Comparison of ENCODE assay signal across 18 cellular contexts in genomic region chr5:125154321-125154811, GRCh38.
"Had no signal": no experiment of that assay in that cellular context is flagged by ENCODE, and none has a peak within 500 bp of the region (broad histone marks: within the 10 kb centered on the region; RNA-seq: fewer than 3 reads in every experiment).

No MANE protein-coding gene starts in this region.

- DNase-seq: activated CD4-positive, alpha-beta memory T cell treated with anti-CD3 and anti-CD28 coated beads, Interleukin-2, amount 10 ng/mL, durations not matched to agents 7 days and 5 days; activated gamma-delta T cell; activated T-cell treated with anti-CD3 and anti-CD28 coated beads, Interleukin-2, amount 50 U/mL, for 48 hours; caudate nucleus; cortex of kidney; effector memory CD4-positive, alpha-beta T cell; heart left ventricle; islet precursor cell; mammary epithelial cell; mucosa of descending colon; occipital lobe; sigmoid colon; stimulated activated CD4-positive, alpha-beta T cell treated with anti-CD3 and anti-CD28 coated beads, Interleukin-12 subunit alpha, Interleukin-12 subunit beta, amount 100 ng/mL, for 4 hours; stimulated activated naive CD4-positive, alpha-beta T cell treated with Interleukin-2 at 50 U/mL for 16 hours; upper lobe of left lung had no signal

- H3K27ac Mint-ChIP-seq: activated CD4-positive, alpha-beta memory T cell treated with anti-CD3 and anti-CD28 coated beads, Interleukin-2, amount 10 ng/mL, durations not matched to agents 7 days and 5 days had no signal

- H3K4me3 Mint-ChIP-seq: activated CD4-positive, alpha-beta memory T cell treated with anti-CD3 and anti-CD28 coated beads, Interleukin-2, amount 10 ng/mL, durations not matched to agents 7 days and 5 days; natural killer cell treated with Interleukin-12 subunit alpha and Interleukin-12 subunit beta and Interleukin-15 and Interleukin-18, amount 100 ng/mL, for 72 hours had no signal

- H3K36me3 Mint-ChIP-seq: natural killer cell treated with Interleukin-12 subunit alpha and Interleukin-12 subunit beta and Interleukin-15 and Interleukin-18, amount 100 ng/mL, for 72 hours had no signal

- H3K27me3 ChIP-seq: heart left ventricle, sigmoid colon, suprapubic skin, upper lobe of left lung had no signal

- H3K4me1 ChIP-seq: sigmoid colon, suprapubic skin had no signal

- H3K4me3 ChIP-seq: heart left ventricle, mucosa of descending colon, sigmoid colon, suprapubic skin, upper lobe of left lung had no signal

- H3K27me3 Mint-ChIP-seq: activated CD4-positive, alpha-beta memory T cell treated with anti-CD3 and anti-CD28 coated beads, Interleukin-2, amount 10 ng/mL, durations not matched to agents 7 days and 5 days had no signal

- H3K36me3 ChIP-seq: heart left ventricle, sigmoid colon, suprapubic skin, upper lobe of left lung had no signal

- H3K9me3 ChIP-seq: heart left ventricle, mucosa of descending colon, sigmoid colon, suprapubic skin, upper lobe of left lung had no signal

- H3K27ac ChIP-seq: epithelial cell of prostate, heart left ventricle, sigmoid colon, suprapubic skin had no signal

- H3K4me1 Mint-ChIP-seq: activated CD4-positive, alpha-beta memory T cell treated with anti-CD3 and anti-CD28 coated beads, Interleukin-2, amount 10 ng/mL, durations not matched to agents 7 days and 5 days had no signal
